Comparison of ENCODE assay signal across 12 cellular contexts in genomic region chr9:35904966-35905781, GRCh38. TPM values are rescaled to one million over a fixed set of nuclear protein-coding genes. Genes with fewer than 3 reads are reported as not detected.
DNase-seq lines count a peak whose midpoint lies in the region; ATAC-seq and TF ChIP-seq lines count a peak whose summit lies in the region.
"Had no signal": no experiment of that assay in that cellular context is flagged by ENCODE, and none has a peak within 500 bp of the region (broad histone marks: within the 10 kb centered on the region; RNA-seq: fewer than 3 reads in every experiment).

No MANE protein-coding gene starts in this region.

- H3K9ac ChIP-seq in mammary epithelial cell (ENCODE audit: insufficient read depth, low read length), result no peak overlapping the region

- no peak for TF ChIP-seq CTCF in mammary epithelial cell (conservative IDR thresholded peaks at IDR 0.05 in 1 of 2, IDR thresholded peaks at IDR 0.05 in 1 of 2; ENCODE audit: extremely low read depth in 1 of 2, insufficient read depth in 1 of 2, low read depth in 1 of 2, low read length in 2 of 2)
- no peak for TF ChIP-seq CTCF in lung (IDR thresholded peaks at IDR 0.05; ENCODE audit: control extremely low read depth, extremely low read depth)
- no peak for TF ChIP-seq CTCF in tibial artery (IDR thresholded peaks at IDR 0.05)

- in situ Hi-C loops in mammary epithelial cell (cut with MboI; ENCODE audit: low sequenced_read_pairs in 2 of 2), result loop anchor here in 1 of 2 donors (10.0 kb wide), 1 partner anchor 110 kb away; no protein-coding TSS in a partner anchor

- DNase-seq in MG63, result peak; percentile 87
- DNase-seq in mammary epithelial cell, result peak; percentile 47
- peak; percentile 29 for DNase-seq in lung (ENCODE audit: low spot score)
- peak in 1 of 2 donors; percentile 80 for DNase-seq in tibial artery
- no peak for DNase-seq in activated CD8-positive, alpha-beta T cell treated with anti-CD3 and anti-CD28 coated beads, Interleukin-2, amount 10 ng/mL, durations not matched to agents 7 days and 5 days
- no peak for DNase-seq in globus pallidus (ENCODE audit: low spot score)
- DNase-seq: activated T-cell treated with anti-CD3 and anti-CD28 coated beads, Interleukin-2, amount 50 U/mL, for 72 hours; KG1 had no signal

- intact Hi-C loops in mammary epithelial cell (cut with micrococcal nuclease), result loop anchor here (5.0 kb wide), 2 partner anchors 173 to 303 kb away; partner anchors contain the start of genes CREB3 and TLN1
- intact Hi-C loops in tibial artery (cut with DNase I; ENCODE audit: low total_unique reads), result no loop called here

- H3K4me1 Mint-ChIP-seq in activated CD8-positive, alpha-beta T cell treated with anti-CD3 and anti-CD28 coated beads, Interleukin-2, amount 10 ng/mL, durations not matched to agents 7 days and 5 days (ENCODE audit: low read depth), result peaks cover 27% of the 10 kb centered on the region

- H3K36me3 ChIP-seq in MG63 (peaks cover 28% of the 10 kb centered on the region), mammary epithelial cell (ENCODE audit: insufficient read depth, low read length) (no peaks in the 10 kb centered on the region), lung (ENCODE audit: control insufficient read depth in 2 of 2, insufficient read depth in 2 of 2, low read length in 2 of 2) (no peaks in the 10 kb centered on the region), tibial artery (no peaks in the 10 kb centered on the region)

- H4K20me1 ChIP-seq in mammary epithelial cell (ENCODE audit: insufficient read depth, low read length), result no peaks in the 10 kb centered on the region

- H3K27me3 ChIP-seq in MG63 (no peaks in the 10 kb centered on the region), mammary epithelial cell (ENCODE audit: insufficient read depth, low read length) (no peaks in the 10 kb centered on the region), lung (ENCODE audit: control insufficient read depth, insufficient read depth) (no peaks in the 10 kb centered on the region), tibial artery (no peaks in the 10 kb centered on the region)

- POLR2A ChIA-PET in activated CD8-positive, alpha-beta T cell treated with anti-CD3 and anti-CD28 coated beads, Interleukin-2, amount 10 ng/mL, durations not matched to agents 7 days and 5 days (lab: Charles Lee), result no interaction called here

- no peaks in the 10 kb centered on the region for H3K9me3 ChIP-seq in MG63
- H3K9me3 ChIP-seq in mammary epithelial cell (replicated peaks; ENCODE audit: insufficient read depth, low read length), result no peaks in the 10 kb centered on the region
- no peaks in the 10 kb centered on the region for H3K9me3 ChIP-seq in lung (ENCODE audit: control insufficient read depth in 2 of 2, insufficient read depth in 1 of 2, low read length in 1 of 2)
- H3K9me3 ChIP-seq in tibial artery, result no peaks in the 10 kb centered on the region

- H3K4me3 ChIP-seq in MG63 (peak overlapping the region; percentile 56), mammary epithelial cell (replicated peaks in 1 of 3; ENCODE audit: insufficient read depth in 1 of 3, low read depth in 2 of 3, low read length in 3 of 3) (no peak overlapping the region), lung (no peak overlapping the region), tibial artery (peak overlapping the region; percentile 47 to 57)
- H3K4me3 ChIP-seq: GM12878 had no signal

- H3K4me2 ChIP-seq in mammary epithelial cell (ENCODE audit: insufficient read depth, low read depth, low read length), result no peak overlapping the region

- ATAC-seq in lung (ENCODE audit: insufficient read depth, low FRiP score), result no peak
- no peak for ATAC-seq in activated CD8-positive, alpha-beta T cell treated with anti-CD3 and anti-CD28 coated beads, Interleukin-2, amount 10 ng/mL, durations not matched to agents 7 days and 5 days
- no peak for ATAC-seq in HG03139 (IDR thresholded peaks at IDR 0.05; ENCODE audit: unreplicated experiment)
- ATAC-seq: activated T-cell treated with anti-CD3 and anti-CD28 coated beads, Interleukin-2, amount 50 U/mL, for 72 hours; GM12878 had no signal

- H3K79me2 ChIP-seq in mammary epithelial cell (ENCODE audit: insufficient read depth, low read length), result no peaks in the 10 kb centered on the region

- CTCF ChIA-PET in mammary epithelial cell (lab: Charles Lee; ENCODE audit: low non-redundant PET), result interaction anchor here (0.6 kb wide), 2 partner anchors 23 to 119 kb away, joined by 3 to 4 read pairs; no protein-coding TSS in a partner anchor
- CTCF ChIA-PET in activated CD8-positive, alpha-beta T cell treated with anti-CD3 and anti-CD28 coated beads, Interleukin-2, amount 10 ng/mL, durations not matched to agents 7 days and 5 days (lab: Charles Lee), result interaction anchor here (1.3 to 3.8 kb wide), 2 partner anchors 35 to 49 kb away, joined by 4 to 37 read pairs; no protein-coding TSS in a partner anchor

- H3K27ac ChIP-seq in mammary epithelial cell (ENCODE audit: insufficient read depth, low read depth, low read length), result no peak overlapping the region
- peak overlapping the region; percentile 96 to 99 for H3K27ac ChIP-seq in lung (ENCODE audit: low read depth in 1 of 2, low read length in 1 of 2)
- H3K27ac ChIP-seq in tibial artery, result peak overlapping the region; percentile 88 to 98

- no peak overlapping the region for H3K4me3 Mint-ChIP-seq in activated CD8-positive, alpha-beta T cell treated with anti-CD3 and anti-CD28 coated beads, Interleukin-2, amount 10 ng/mL, durations not matched to agents 7 days and 5 days
- H3K4me3 Mint-ChIP-seq: activated T-cell treated with anti-CD3 and anti-CD28 coated beads, Interleukin-2, amount 50 U/mL, for 72 hours had no signal

- H3K36me3 Mint-ChIP-seq in activated CD8-positive, alpha-beta T cell treated with anti-CD3 and anti-CD28 coated beads, Interleukin-2, amount 10 ng/mL, durations not matched to agents 7 days and 5 days (ENCODE audit: low read depth), result no peaks in the 10 kb centered on the region

- no peak overlapping the region for H3K27ac Mint-ChIP-seq in activated CD8-positive, alpha-beta T cell treated with anti-CD3 and anti-CD28 coated beads, Interleukin-2, amount 10 ng/mL, durations not matched to agents 7 days and 5 days
- H3K27ac Mint-ChIP-seq: activated T-cell treated with anti-CD3 and anti-CD28 coated beads, Interleukin-2, amount 50 U/mL, for 72 hours had no signal

- BruUV-seq in mammary epithelial cell (replicated peaks; lab: Mats Ljungman, UMichigan), result no TSS peak

- H3K27me3 Mint-ChIP-seq in activated CD8-positive, alpha-beta T cell treated with anti-CD3 and anti-CD28 coated beads, Interleukin-2, amount 10 ng/mL, durations not matched to agents 7 days and 5 days (ENCODE audit: low read depth), result peaks cover 6% of the 10 kb centered on the region

- dilution Hi-C loops in mammary epithelial cell (cut with HindIII; ENCODE audit: low sequenced_read_pairs), result loop anchor here (5.0 kb wide), 2 partner anchors 38 to 98 kb away; no protein-coding TSS in a partner anchor

- WGBS in mammary epithelial cell (ENCODE audit: low coverage, missing lambda C conversion rate), result 90% methylated on average over 6 of the region's 10 CpGs
- WGBS in lung, 2 donors, result 70 to 75% methylated on average over 10 of the region's 10 CpGs

- peak overlapping the region; percentile 39 for H2AFZ ChIP-seq in mammary epithelial cell (ENCODE audit: low read depth, low read length)

- H3K4me1 ChIP-seq in mammary epithelial cell (ENCODE audit: insufficient read depth, low read length), result peaks cover 56% of the 10 kb centered on the region
- H3K4me1 ChIP-seq in lung (ENCODE audit: control insufficient read depth in 2 of 2, insufficient read depth in 2 of 2, low read length in 2 of 2), result peaks cover 0 to 49% of the 10 kb centered on the region in 2 donors
- H3K4me1 ChIP-seq in tibial artery, result peaks cover 11 to 74% (median 68%) of the 10 kb centered on the region in 4 donors

- no peaks in the 10 kb centered on the region for H3K9me3 Mint-ChIP-seq in activated CD8-positive, alpha-beta T cell treated with anti-CD3 and anti-CD28 coated beads, Interleukin-2, amount 10 ng/mL, durations not matched to agents 7 days and 5 days (ENCODE audit: insufficient read depth)
- H3K9me3 Mint-ChIP-seq: activated T-cell treated with anti-CD3 and anti-CD28 coated beads, Interleukin-2, amount 50 U/mL, for 72 hours had no signal

RNA-seq across cellular contexts. Expression of gene HRCT1, which starts 0.8 kb away (rescaled TPM):
- total RNA-seq in MG63 (2014; rRNA removed; shearing (Covaris generic); ENCODE audit: low replicate concordance), result 95.0 and 617 TPM in 2 replicates
- total RNA-seq in mammary epithelial cell, result 1 to 10 TPM; 1.6 to 4.7 TPM
- 3.2 TPM for polyA plus RNA-seq in mammary epithelial cell
- not detected for polyA minus RNA-seq in mammary epithelial cell
- 10 to 100 TPM in 1 of 2 donors, not detected in 1; 14.1 TPM for total RNA-seq in lung
- 1 to 10 TPM; 1.7 to 6.3 TPM for polyA plus RNA-seq in lung
- not detected for total RNA-seq in activated CD8-positive, alpha-beta T cell treated with anti-CD3 and anti-CD28 coated beads, Interleukin-2, amount 10 ng/mL, durations not matched to agents 7 days and 5 days
- total RNA-seq: activated T-cell treated with anti-CD3 and anti-CD28 coated beads, Interleukin-2, amount 50 U/mL, for 72 hours; GM12878 had no signal
- polyA plus RNA-seq: GM12878 had no signal

RNA-seq across cellular contexts. Expression of gene SPAAR, which starts 4.1 kb away (rescaled TPM):
- 12.2 and 25.0 TPM in 2 replicates for total RNA-seq in MG63 (2014; rRNA removed; shearing (Covaris generic); ENCODE audit: low replicate concordance)
- under 1 TPM in 1 of 2 donors, not detected in 1; 0.33 TPM for total RNA-seq in mammary epithelial cell
- 0.27 TPM for polyA plus RNA-seq in mammary epithelial cell
- not detected for polyA minus RNA-seq in mammary epithelial cell
- total RNA-seq in lung, result 1 to 10 TPM; 3.7 to 6.7 TPM
- 1 to 10 TPM; 5.7 to 5.8 TPM for polyA plus RNA-seq in lung
- total RNA-seq in activated CD8-positive, alpha-beta T cell treated with anti-CD3 and anti-CD28 coated beads, Interleukin-2, amount 10 ng/mL, durations not matched to agents 7 days and 5 days, result not detected
- total RNA-seq: activated T-cell treated with anti-CD3 and anti-CD28 coated beads, Interleukin-2, amount 50 U/mL, for 72 hours; GM12878 had no signal
- polyA plus RNA-seq: GM12878 had no signal

RNA-seq across cellular contexts. Expression of gene OR13J1, which starts 35.0 kb away (rescaled TPM):
- not detected in 2 replicates for total RNA-seq in MG63 (2014; rRNA removed; shearing (Covaris generic); ENCODE audit: low replicate concordance)
- total RNA-seq in mammary epithelial cell, result not detected
- not detected for polyA plus RNA-seq in mammary epithelial cell
- not detected for polyA minus RNA-seq in mammary epithelial cell
- total RNA-seq in lung, result not detected
- polyA plus RNA-seq in lung, result not detected
- total RNA-seq in activated CD8-positive, alpha-beta T cell treated with anti-CD3 and anti-CD28 coated beads, Interleukin-2, amount 10 ng/mL, durations not matched to agents 7 days and 5 days, result not detected
- total RNA-seq: activated T-cell treated with anti-CD3 and anti-CD28 coated beads, Interleukin-2, amount 50 U/mL, for 72 hours; glomerular endothelial cell; GM12878; sciatic nerve had no signal
- polyA plus RNA-seq: GM12878 had no signal

RNA-seq across cellular contexts. Expression of gene OR2S2, which starts 52.8 kb away (rescaled TPM):
- not detected in 2 replicates for total RNA-seq in MG63 (2014; rRNA removed; shearing (Covaris generic); ENCODE audit: low replicate concordance)
- total RNA-seq in mammary epithelial cell, result under 1 TPM; 0.28 to 0.33 TPM
- polyA plus RNA-seq in mammary epithelial cell, result not detected
- polyA minus RNA-seq in mammary epithelial cell, result not detected
- total RNA-seq in lung, result not detected
- polyA plus RNA-seq in lung, result not detected
- not detected for total RNA-seq in activated CD8-positive, alpha-beta T cell treated with anti-CD3 and anti-CD28 coated beads, Interleukin-2, amount 10 ng/mL, durations not matched to agents 7 days and 5 days
- total RNA-seq: activated T-cell treated with anti-CD3 and anti-CD28 coated beads, Interleukin-2, amount 50 U/mL, for 72 hours; glomerular endothelial cell; GM12878; sciatic nerve had no signal
- polyA plus RNA-seq: GM12878 had no signal

Comparison
In these comparisons a context has a peak if more than half of its experiments do, and no peak if none do; other contexts are left out.
1. DNase-seq: peak in MG63 (single experiment), mammary epithelial cell (single experiment) and lung (single experiment); none in activated CD8-positive, alpha-beta T cell treated with anti-CD3 and anti-CD28 coated beads, Interleukin-2, amount 10 ng/mL, durations not matched to agents 7 days and 5 days (single experiment) and globus pallidus (single experiment).
2. H3K4me3 ChIP-seq: peak in MG63 (single experiment) and tibial artery (2 of 2); none in mammary epithelial cell (0 of 3) and lung (single experiment).